Comparison of ENCODE assay signal across 9 cellular contexts in the genomic region with DNA sequence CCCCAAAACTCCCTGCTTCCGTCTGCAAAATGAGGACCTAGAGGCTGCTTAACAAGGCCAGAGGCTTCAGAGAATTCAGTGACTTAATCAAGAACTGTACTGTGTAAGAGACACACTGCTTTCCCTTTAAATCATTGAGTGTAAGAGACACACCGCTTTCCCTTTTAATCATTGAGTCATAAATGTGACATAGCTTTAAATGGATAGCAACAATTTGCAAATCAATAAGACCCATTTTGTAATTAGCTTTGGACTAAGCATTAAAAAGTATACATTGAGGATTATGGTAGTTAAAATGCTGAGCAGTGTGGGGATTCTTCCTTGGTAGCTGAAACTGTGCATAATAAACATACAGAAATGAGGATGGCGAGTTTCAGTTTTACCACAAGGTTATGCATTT. TPM values are rescaled to one million over a fixed set of nuclear protein-coding genes. Genes with fewer than 3 reads are reported as not detected.
"Had no signal": no experiment of that assay in that cellular context is flagged by ENCODE, and none has a peak within 500 bp of the region (broad histone marks: within the 10 kb centered on the region; RNA-seq: fewer than 3 reads in every experiment).

No MANE protein-coding gene starts in this region.

- H3K4me3 ChIP-seq: GM23248, HAP-1, K562 had no signal

- H3K27ac ChIP-seq: GM23248 had no signal

- H3K36me3 ChIP-seq: HAP-1 had no signal

- H3K9me3 ChIP-seq: HAP-1 had no signal

- H3K9ac ChIP-seq: GM23248 had no signal

- H2AFZ ChIP-seq: GM23248 had no signal

- ATAC-seq: K562 had no signal

- FAIRE-seq: K562 had no signal

- DNase-seq: GM23248, GOT3, H7, IMR-90, KG1 had no signal

RNA-seq across cellular contexts. Expression of gene ARX, which starts 31.8 kb away (rescaled TPM):
- total RNA-seq: GM23248, H4, H7, HT-29, IMR-90, K562 had no signal
